Comparison of ENCODE assay signal across 10 cellular contexts in the genomic region with DNA sequence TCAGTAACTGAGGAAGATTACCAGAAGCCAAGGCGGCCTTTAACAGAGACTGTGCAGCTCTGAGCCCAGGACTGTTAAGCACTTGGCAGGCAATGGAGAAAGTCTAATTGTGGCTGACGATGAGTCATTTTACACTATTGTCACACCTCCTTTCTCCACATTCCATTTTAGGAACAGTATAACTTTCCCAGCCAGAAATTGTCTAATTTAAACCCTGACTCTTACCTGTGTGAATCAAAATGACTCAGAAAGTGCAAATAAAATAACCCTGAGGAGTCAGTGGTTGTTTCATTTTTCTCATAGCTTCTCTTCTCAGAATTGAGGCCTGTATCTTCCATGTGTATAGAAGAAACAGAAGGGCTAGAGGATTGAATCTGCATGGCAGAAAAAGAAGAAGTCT.
DNase-seq lines count a peak whose midpoint lies in the region; ATAC-seq and TF ChIP-seq lines count a peak whose summit lies in the region.
"Had no signal": no experiment of that assay in that cellular context is flagged by ENCODE, and none has a peak within 500 bp of the region (broad histone marks: within the 10 kb centered on the region; RNA-seq: fewer than 3 reads in every experiment).

No MANE protein-coding gene starts in this region.

- no peak overlapping the region for H3K4me3 ChIP-seq in RWPE2 (ENCODE audit: severe bottlenecking)

- TF ChIP-seq CTCF in RWPE2 (IDR thresholded peaks at IDR 0.05; ENCODE audit: poor library complexity, severe bottlenecking) = no peak

- H3K27me3 ChIP-seq in RWPE2 (ENCODE audit: insufficient read depth, poor library complexity, severe bottlenecking) = no peaks in the 10 kb centered on the region

- peak; percentile 9 for DNase-seq in EH (ENCODE audit: low read depth)
- DNase-seq in RWPE2 (ENCODE audit: low spot score) = no peak
- peak; percentile 71 for DNase-seq in inferior parietal cortex (ENCODE audit: extremely low spot score)
- no peak for DNase-seq in GOT3 (lab: John Stamatoyannopoulos, UW)
- no peak for DNase-seq in iPS-NIHi7 (ENCODE audit: extremely low spot score)
- no peak for DNase-seq in KBM-7
- no peak for DNase-seq in amniotic stem cell (lab: John Stamatoyannopoulos, UW)
- DNase-seq: NCI-H187, occipital lobe had no signal

- peak overlapping the region; percentile 63 for H3K27ac ChIP-seq in RWPE2 (ENCODE audit: poor library complexity, severe bottlenecking)

- H3K36me3 ChIP-seq in RWPE2 (ENCODE audit: low read depth) = no peaks in the 10 kb centered on the region

- H3K4me1 ChIP-seq in RWPE2 (ENCODE audit: insufficient read depth, poor library complexity, severe bottlenecking) = peaks cover 13% of the 10 kb centered on the region

- H3K9me3 ChIP-seq in RWPE2 (ENCODE audit: severe bottlenecking) = no peaks in the 10 kb centered on the region

- in situ Hi-C loops in KBM-7 (cut with MboI; ENCODE audit: low pct_unique_long_range_greater_than_20kb, low sequenced_read_pairs) = no loop called here

- ATAC-seq in GM21717 (IDR thresholded peaks at IDR 0.05; ENCODE audit: unreplicated experiment) (peak; percentile 74), RWPE2 (ENCODE audit: low read depth) (peak; percentile 95)

Comparison
In these comparisons a context has a peak if more than half of its experiments do, and no peak if none do; other contexts are left out.
1. DNase-seq: peak in EH (single experiment) and inferior parietal cortex (single experiment); none in RWPE2 (single experiment), GOT3 (single experiment), iPS-NIHi7 (single experiment), KBM-7 (single experiment) and amniotic stem cell (single experiment).